26 cellular contexts compared by ENCODE assay signal in genomic region chr9:115030006-115030405, GRCh38.
"Had no signal": no experiment of that assay in that cellular context is flagged by ENCODE, and none has a peak within 500 bp of the region (broad histone marks: within the 10 kb centered on the region; RNA-seq: fewer than 3 reads in every experiment).

No MANE protein-coding gene starts in this region.

- H3K27ac ChIP-seq: left ventricle myocardium inferior, ovary, skin epidermis, stomach, testis, thyroid gland, transverse colon, upper lobe of left lung, vagina had no signal

- H3K27ac Mint-ChIP-seq: immature natural killer cell; memory B cell; mesothelial cell of epicardium; natural killer cell; progenitor cell of endocrine pancreas; stimulated activated naive B cell treated with anti-CD40 and anti-IgM and Interleukin-4, amounts not matched to agents 10 μg/mL and 1 μg/mL and 100 μg/mL, for 72 hours had no signal

- H3K36me3 ChIP-seq: left ventricle myocardium inferior, ovary, thyroid gland, transverse colon, upper lobe of left lung, vagina had no signal

- DNase-seq: hypothalamus; immature natural killer cell; kidney; left ventricle myocardium inferior; naive B cell; natural killer cell; ovary; retina; right cardiac atrium; stimulated activated CD4-positive, alpha-beta T cell treated with anti-CD3 and anti-CD28 coated beads, Interleukin-12 subunit alpha, Interleukin-12 subunit beta, amount 100 ng/mL, for 4 hours; stimulated activated CD4-positive, alpha-beta T cell treated with anti-CD3 and anti-CD28 coated beads, Interleukin-15, amount 100 ng/mL, for 24 hours; stimulated activated CD4-positive, alpha-beta T cell treated with anti-CD3 and anti-CD28 coated beads, Interleukin-2, amount 100 ng/mL, for 24 hours; stimulated activated CD4-positive, alpha-beta T cell treated with anti-CD3 and anti-CD28 coated beads, Interleukin-4, amount 100 ng/mL, for 1 hour; stimulated activated naive B cell treated with anti-CD40 and anti-IgM and Interleukin-4, amounts not matched to agents 10 μg/mL and 1 μg/mL and 100 μg/mL, for 72 hours; stimulated activated naive CD8-positive, alpha-beta T cell treated with anti-CD3 and anti-CD28 coated beads, Interleukin-15, Interleukin-2, amounts not matched to agents 100 U/mL and 50 U/mL, for 24 hours; stomach; testis; thyroid gland; transverse colon; upper lobe of left lung had no signal

- H3K27me3 ChIP-seq: ovary, stomach, testis, thyroid gland, transverse colon, upper lobe of left lung, vagina had no signal

- ATAC-seq: natural killer cell; right cardiac atrium; sciatic nerve; stimulated activated naive B cell treated with anti-CD40 and anti-IgM and Interleukin-4, amounts not matched to agents 10 μg/mL and 1 μg/mL and 100 μg/mL, for 72 hours; stimulated activated naive CD8-positive, alpha-beta T cell treated with anti-CD3 and anti-CD28 coated beads, Interleukin-15, Interleukin-2, amounts not matched to agents 100 U/mL and 50 U/mL, for 24 hours had no signal

- H3K4me3 Mint-ChIP-seq: immature natural killer cell; memory B cell; mesothelial cell of epicardium; naive B cell; natural killer cell; stimulated activated naive B cell treated with anti-CD40 and anti-IgM and Interleukin-4, amounts not matched to agents 10 μg/mL and 1 μg/mL and 100 μg/mL, for 72 hours had no signal

- H3K4me1 Mint-ChIP-seq: immature natural killer cell; memory B cell; naive B cell; natural killer cell; stimulated activated naive B cell treated with anti-CD40 and anti-IgM and Interleukin-4, amounts not matched to agents 10 μg/mL and 1 μg/mL and 100 μg/mL, for 72 hours had no signal

- H3K4me1 ChIP-seq: testis had no signal

- H3K4me3 ChIP-seq: left ventricle myocardium inferior, ovary, skin epidermis, stomach, testis, thyroid gland, transverse colon, upper lobe of left lung, vagina had no signal

- H3K36me3 Mint-ChIP-seq: immature natural killer cell; memory B cell; mesothelial cell of epicardium; naive B cell; natural killer cell; stimulated activated naive B cell treated with anti-CD40 and anti-IgM and Interleukin-4, amounts not matched to agents 10 μg/mL and 1 μg/mL and 100 μg/mL, for 72 hours had no signal

- H3K9me3 ChIP-seq: left ventricle myocardium inferior, ovary, stomach, testis, thyroid gland, transverse colon, upper lobe of left lung, vagina had no signal

- H3K9me3 Mint-ChIP-seq: memory B cell; mesothelial cell of epicardium; naive B cell; natural killer cell; stimulated activated naive B cell treated with anti-CD40 and anti-IgM and Interleukin-4, amounts not matched to agents 10 μg/mL and 1 μg/mL and 100 μg/mL, for 72 hours had no signal
